1 cellular context compared by ENCODE assay signal in genomic region chr6:36958775-36959554, GRCh38.
A peak's percentile ranks its signal among the peaks of the same experiment; 100 is the strongest.
TF ChIP-seq lines count a peak whose summit lies in the region.

No MANE protein-coding gene starts in this region.

TF ChIP-seq in HepG2, 621 proteins besides CTCF, POLR2A, EP300 and RAD21:
- peak; percentile 8; the same call in 1 of the 2 replicates for TF ChIP-seq ZNF687 (CRISPR knock-in tag; IDR thresholded peaks at IDR 0.05)
- peak; percentile 93 for TF ChIP-seq ZBTB33 (CRISPR knock-in tag; IDR thresholded peaks at IDR 0.05)
- no peak for TF ChIP-seq MED8 (CRISPR knock-in tag; IDR thresholded peaks at IDR 0.05; ENCODE audit: insufficient replicate concordance)
- TF ChIP-seq, protein P1, sequence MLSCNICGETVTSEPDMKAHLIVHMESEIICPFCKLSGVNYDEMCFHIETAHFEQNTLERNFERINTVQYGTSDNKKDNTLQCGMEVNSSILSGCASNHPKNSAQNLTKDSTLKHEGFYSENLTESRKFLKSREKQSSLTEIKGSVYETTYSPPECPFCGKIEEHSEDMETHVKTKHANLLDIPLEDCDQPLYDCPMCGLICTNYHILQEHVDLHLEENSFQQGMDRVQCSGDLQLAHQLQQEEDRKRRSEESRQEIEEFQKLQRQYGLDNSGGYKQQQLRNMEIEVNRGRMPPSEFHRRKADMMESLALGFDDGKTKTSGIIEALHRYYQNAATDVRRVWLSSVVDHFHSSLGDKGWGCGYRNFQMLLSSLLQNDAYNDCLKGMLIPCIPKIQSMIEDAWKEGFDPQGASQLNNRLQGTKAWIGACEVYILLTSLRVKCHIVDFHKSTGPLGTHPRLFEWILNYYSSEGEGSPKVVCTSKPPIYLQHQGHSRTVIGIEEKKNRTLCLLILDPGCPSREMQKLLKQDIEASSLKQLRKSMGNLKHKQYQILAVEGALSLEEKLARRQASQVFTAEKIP (CRISPR knock-in tag; IDR thresholded peaks at IDR 0.05; ENCODE audit: borderline replicate concordance), result no peak
- no peak for TF ChIP-seq ZNF264 (CRISPR knock-in tag; IDR thresholded peaks at IDR 0.05)
- TF ChIP-seq, protein P2, sequence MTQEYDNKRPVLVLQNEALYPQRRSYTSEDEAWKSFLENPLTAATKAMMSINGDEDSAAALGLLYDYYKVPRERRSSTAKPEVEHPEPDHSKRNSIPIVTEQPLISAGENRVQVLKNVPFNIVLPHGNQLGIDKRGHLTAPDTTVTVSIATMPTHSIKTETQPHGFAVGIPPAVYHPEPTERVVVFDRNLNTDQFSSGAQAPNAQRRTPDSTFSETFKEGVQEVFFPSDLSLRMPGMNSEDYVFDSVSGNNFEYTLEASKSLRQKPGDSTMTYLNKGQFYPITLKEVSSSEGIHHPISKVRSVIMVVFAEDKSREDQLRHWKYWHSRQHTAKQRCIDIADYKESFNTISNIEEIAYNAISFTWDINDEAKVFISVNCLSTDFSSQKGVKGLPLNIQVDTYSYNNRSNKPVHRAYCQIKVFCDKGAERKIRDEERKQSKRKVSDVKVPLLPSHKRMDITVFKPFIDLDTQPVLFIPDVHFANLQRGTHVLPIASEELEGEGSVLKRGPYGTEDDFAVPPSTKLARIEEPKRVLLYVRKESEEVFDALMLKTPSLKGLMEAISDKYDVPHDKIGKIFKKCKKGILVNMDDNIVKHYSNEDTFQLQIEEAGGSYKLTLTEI (CRISPR knock-in tag; conservative IDR thresholded peaks at IDR 0.05), result no peak
- TF ChIP-seq, protein P3, sequence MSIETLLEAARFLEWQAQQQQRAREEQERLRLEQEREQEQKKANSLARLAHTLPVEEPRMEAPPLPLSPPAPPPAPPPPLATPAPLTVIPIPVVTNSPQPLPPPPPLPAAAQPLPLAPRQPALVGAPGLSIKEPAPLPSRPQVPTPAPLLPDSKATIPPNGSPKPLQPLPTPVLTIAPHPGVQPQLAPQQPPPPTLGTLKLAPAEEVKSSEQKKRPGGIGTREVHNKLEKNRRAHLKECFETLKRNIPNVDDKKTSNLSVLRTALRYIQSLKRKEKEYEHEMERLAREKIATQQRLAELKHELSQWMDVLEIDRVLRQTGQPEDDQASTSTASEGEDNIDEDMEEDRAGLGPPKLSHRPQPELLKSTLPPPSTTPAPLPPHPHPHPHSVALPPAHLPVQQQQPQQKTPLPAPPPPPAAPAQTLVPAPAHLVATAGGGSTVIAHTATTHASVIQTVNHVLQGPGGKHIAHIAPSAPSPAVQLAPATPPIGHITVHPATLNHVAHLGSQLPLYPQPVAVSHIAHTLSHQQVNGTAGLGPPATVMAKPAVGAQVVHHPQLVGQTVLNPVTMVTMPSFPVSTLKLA (IDR thresholded peaks at IDR 0.05), result peak; percentile 69
- TF ChIP-seq MYC (CRISPR knock-in tag; IDR thresholded peaks at IDR 0.05; ENCODE audit: borderline replicate concordance), result no peak
- no peak for TF ChIP-seq ZNF607 (CRISPR knock-in tag; IDR thresholded peaks at IDR 0.05; ENCODE audit: borderline replicate concordance)
- no peak for TF ChIP-seq TEAD2 (CRISPR knock-in tag; IDR thresholded peaks at IDR 0.05)
- no peak for TF ChIP-seq HOXA3 (CRISPR knock-in tag; IDR thresholded peaks at IDR 0.05)
- no peak for TF ChIP-seq ZNF878 (CRISPR knock-in tag; IDR thresholded peaks at IDR 0.05)
- no peak for TF ChIP-seq ZFX (CRISPR knock-in tag; IDR thresholded peaks at IDR 0.05; ENCODE audit: low read depth)
- TF ChIP-seq POLR2AphosphoS5 (IDR thresholded peaks at IDR 0.05; ENCODE audit: low read depth, low read length), result no peak
- TF ChIP-seq NR2F6 (IDR thresholded peaks at IDR 0.05), result no peak
- TF ChIP-seq NR2F6 (CRISPR knock-in tag; IDR thresholded peaks at IDR 0.05), result no peak
- TF ChIP-seq ZNF883 (CRISPR knock-in tag; IDR thresholded peaks at IDR 0.05; ENCODE audit: not compliant biosample characterization), result no peak
- no peak for TF ChIP-seq ZNF724P (CRISPR knock-in tag; IDR thresholded peaks at IDR 0.05; ENCODE audit: borderline replicate concordance)
